17 cellular contexts compared by ENCODE assay signal in genomic region chr18:57627488-57627887, GRCh38. TPM values are rescaled to one million over a fixed set of nuclear protein-coding genes. Genes with fewer than 3 reads are reported as not detected.
DNase-seq lines count a peak whose midpoint lies in the region; ATAC-seq and TF ChIP-seq lines count a peak whose summit lies in the region.
"Had no signal": no experiment of that assay in that cellular context is flagged by ENCODE, and none has a peak within 500 bp of the region (broad histone marks: within the 10 kb centered on the region; RNA-seq: fewer than 3 reads in every experiment).

No MANE protein-coding gene starts in this region.

- intact Hi-C loops in IMR-90 (cut with micrococcal nuclease) (no loop called here), left lung (cut with DNase I) (no loop called here), upper lobe of right lung (cut with DNase I) (no loop called here)

- POLR2A ChIA-PET in IMR-90 (lab: Charles Lee; ENCODE audit: unreplicated experiment), result no interaction called here

- peak overlapping the region; percentile 43 for H2BK5ac ChIP-seq in IMR-90 (ENCODE audit: low read depth, low read length, poor library complexity, severe bottlenecking)

- peak overlapping the region; percentile 52; the same call in 1 of the 2 replicates for H4K5ac ChIP-seq in IMR-90 (ENCODE audit: low read depth, low read length)

- peaks cover 8 to 25% of the 10 kb centered on the region in 2 experiments; a peak in 3 of 4 replicates for H3K79me1 ChIP-seq in IMR-90 (ENCODE audit: low read depth in 1 of 2, low read length in 2 of 2)

- H3K4me2 ChIP-seq in IMR-90 (ENCODE audit: low read depth, low read length), result peak overlapping the region; percentile 48
- H3K4me2 ChIP-seq: hepatocyte had no signal

- CTCF ChIA-PET in IMR-90 (lab: Yijun Ruan, JAX), result no interaction called here

- H3K4me1 ChIP-seq in IMR-90 (ENCODE audit: control insufficient read depth, insufficient read depth, low read length) (peaks cover 3% of the 10 kb centered on the region), left lung (peaks cover 6 to 18% of the 10 kb centered on the region in 2 donors), upper lobe of right lung (peaks cover 13% of the 10 kb centered on the region)

- peak overlapping the region; percentile 66; the same call in 1 of the 2 replicates for H2AK5ac ChIP-seq in IMR-90 (ENCODE audit: low read depth, low read length)

- H3K9me3 ChIP-seq in IMR-90 (ENCODE audit: control insufficient read depth, insufficient read depth, low read length) (no peaks in the 10 kb centered on the region), left lung (no peaks in the 10 kb centered on the region), upper lobe of right lung (no peaks in the 10 kb centered on the region)
- H3K9me3 ChIP-seq: MG63 had no signal

- no peaks in the 10 kb centered on the region for H3K36me3 ChIP-seq in IMR-90 (ENCODE audit: control insufficient read depth, insufficient read depth, low read length)
- no peaks in the 10 kb centered on the region for H3K36me3 ChIP-seq in left lung
- no peaks in the 10 kb centered on the region for H3K36me3 ChIP-seq in upper lobe of right lung
- H3K36me3 ChIP-seq: MG63 had no signal

- peak; percentile 18; the same call in 1 of the 2 replicates for ATAC-seq in IMR-90 (ENCODE audit: low read depth)
- ATAC-seq in GM18909 (IDR thresholded peaks at IDR 0.05; ENCODE audit: poor library complexity, unreplicated experiment), result no peak
- no peak for ATAC-seq in left lung
- no peak for ATAC-seq in upper lobe of right lung
- ATAC-seq: esophagus mucosa had no signal

- H3K4me3 ChIP-seq in IMR-90 (ENCODE audit: insufficient read depth, low read depth, low read length), result no peak overlapping the region
- H3K4me3 ChIP-seq in left lung, result no peak overlapping the region
- H3K4me3 ChIP-seq in upper lobe of right lung, result no peak overlapping the region
- H3K4me3 ChIP-seq: coronary artery, hepatocyte, MG63, skin epidermis had no signal

- no peaks in the 10 kb centered on the region for H4K20me1 ChIP-seq in IMR-90 (ENCODE audit: insufficient read depth, low read length)

- no peaks in the 10 kb centered on the region for H3K27me3 ChIP-seq in IMR-90 (ENCODE audit: control insufficient read depth, insufficient read depth, low read length)
- H3K27me3 ChIP-seq in left lung, result no peaks in the 10 kb centered on the region
- H3K27me3 ChIP-seq in upper lobe of right lung, result no peaks in the 10 kb centered on the region
- H3K27me3 ChIP-seq: hepatocyte, MG63 had no signal

- H2BK15ac ChIP-seq in IMR-90 (ENCODE audit: low read depth, low read length), result peak overlapping the region; percentile 52; the same call in 2 of the 3 replicates

- no peak for TF ChIP-seq POLR2A in IMR-90 (IDR thresholded peaks at IDR 0.05; ENCODE audit: low read depth, low read length)

- TF ChIP-seq CTCF in IMR-90 (conservative IDR thresholded peaks at IDR 0.05; ENCODE audit: low read depth, low read length) (no peak), left lung (IDR thresholded peaks at IDR 0.05) (no peak), upper lobe of right lung (IDR thresholded peaks at IDR 0.05) (no peak)

- H3K9me1 ChIP-seq in IMR-90 (ENCODE audit: insufficient read depth, low read length), result peaks cover 10% of the 10 kb centered on the region; the same call in 1 of the 2 replicates

- H3K14ac ChIP-seq in IMR-90 (replicated peaks; ENCODE audit: low read depth, low read length), result peak overlapping the region; percentile 43

- H3K27ac ChIP-seq in IMR-90 (ENCODE audit: insufficient read depth, low read length), result no peak overlapping the region
- no peak overlapping the region for H3K27ac ChIP-seq in substantia nigra (ENCODE audit: low read depth, low read length, poor library complexity, severe bottlenecking)
- H3K27ac ChIP-seq in left lung, result no peak overlapping the region
- no peak overlapping the region for H3K27ac ChIP-seq in upper lobe of right lung
- H3K27ac ChIP-seq: coronary artery, hepatocyte, skin epidermis had no signal

- peak overlapping the region; percentile 65 for H2AFZ ChIP-seq in IMR-90 (replicated peaks; ENCODE audit: low read length, poor library complexity)
- H2AFZ ChIP-seq: hepatocyte had no signal

- H3K9ac ChIP-seq in IMR-90 (ENCODE audit: low read depth, low read length), result 0 out of 2 replicates have a peak overlapping the region, but pooled peaks have one; percentile 22

- H3K23ac ChIP-seq in IMR-90 (ENCODE audit: low read depth, low read length), result no peak overlapping the region; the same call in 1 of the 2 replicates

- peak overlapping the region in 1 of 2 experiments; percentile 55; a peak in 2 of 4 replicates for H4K8ac ChIP-seq in IMR-90 (ENCODE audit: low read depth in 2 of 2, low read length in 2 of 2)

- H2BK20ac ChIP-seq in IMR-90 (ENCODE audit: low read depth, low read length), result peak overlapping the region; percentile 45; the same call in 1 of the 2 replicates

- WGBS in IMR-90 (ENCODE audit: extremely low coverage in 2 of 2, insufficient read length in 1 of 2), 2 experiments, result no CpG with 5 or more reads among the region's 5 CpGs

- in situ Hi-C loops in IMR-90 (cut with MboI; ENCODE audit: low sequenced_read_pairs), result loop anchor here (25.0 kb wide), 2 partner anchors 485 to 860 kb away; no protein-coding TSS in a partner anchor

- H2BK120ac ChIP-seq in IMR-90 (ENCODE audit: low read depth, low read length), result peak overlapping the region; percentile 58; the same call in 1 of the 2 replicates

- no peak overlapping the region for H2AK9ac ChIP-seq in IMR-90 (replicated peaks; ENCODE audit: low read depth, low read length, poor library complexity)

- DNase-seq in AG08396 (ENCODE audit: low spot score) (peak; percentile 56), IMR-90 (peak; percentile 47), astrocyte of the hippocampus (ENCODE audit: low read depth, low spot score) (peak; percentile 63), lung microvascular endothelial cell (ENCODE audit: low read depth in 2 of 2) (peak; percentile 29 to 38), substantia nigra (lab: John Stamatoyannopoulos, UW) (no peak), left lung (no peak), upper lobe of right lung (no peak)
- DNase-seq: amniotic stem cell, MG63, NCI-H2029, NCI-H774, RPMI8226 had no signal

- H3K56ac ChIP-seq in IMR-90 (ENCODE audit: extremely low read depth, insufficient read depth, low read length), result no peak overlapping the region

- peak overlapping the region; percentile 48 for H4K91ac ChIP-seq in IMR-90 (ENCODE audit: insufficient read depth, low read depth, low read length)

- peak overlapping the region; percentile 47; the same call in 1 of the 2 replicates for H3K4ac ChIP-seq in IMR-90 (ENCODE audit: low read depth, low read length)

- TF ChIP-seq RAD21 in IMR-90 (IDR thresholded peaks at IDR 0.05; ENCODE audit: low read length), result no peak

- BruUV-seq in IMR-90 (replicated peaks; lab: Mats Ljungman, UMichigan), result no TSS peak

- dilution Hi-C loops in IMR-90 (cut with HindIII; ENCODE audit: low sequenced_read_pairs, unreplicated experiment), result no loop called here

- peak overlapping the region; percentile 31; the same call in 1 of the 2 replicates for H3K18ac ChIP-seq in IMR-90 (ENCODE audit: low read depth, low read length)

TF ChIP-seq in IMR-90, 13 proteins besides CTCF, POLR2A, EP300 and RAD21 (continues in another document):
- no peak for TF ChIP-seq MAFK (IDR thresholded peaks at IDR 0.05; ENCODE audit: low read depth, low read length)
- no peak for TF ChIP-seq MXI1 (IDR thresholded peaks at IDR 0.05; ENCODE audit: borderline replicate concordance, low read depth, low read length)
- no peak for TF ChIP-seq SMC3 (IDR thresholded peaks at IDR 0.05; ENCODE audit: low read depth, low read length)
- no peak for TF ChIP-seq BHLHE40 (IDR thresholded peaks at IDR 0.05; ENCODE audit: low read depth, low read length)
- TF ChIP-seq, protein P1, sequence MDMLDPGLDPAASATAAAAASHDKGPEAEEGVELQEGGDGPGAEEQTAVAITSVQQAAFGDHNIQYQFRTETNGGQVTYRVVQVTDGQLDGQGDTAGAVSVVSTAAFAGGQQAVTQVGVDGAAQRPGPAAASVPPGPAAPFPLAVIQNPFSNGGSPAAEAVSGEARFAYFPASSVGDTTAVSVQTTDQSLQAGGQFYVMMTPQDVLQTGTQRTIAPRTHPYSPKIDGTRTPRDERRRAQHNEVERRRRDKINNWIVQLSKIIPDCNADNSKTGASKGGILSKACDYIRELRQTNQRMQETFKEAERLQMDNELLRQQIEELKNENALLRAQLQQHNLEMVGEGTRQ (IDR thresholded peaks at IDR 0.05; ENCODE audit: low read depth, low read length), result no peak
- no peak for TF ChIP-seq NFE2L2 (IDR thresholded peaks at IDR 0.05; ENCODE audit: low read depth, low read length)
- no peak for TF ChIP-seq FOS (IDR thresholded peaks at IDR 0.05; ENCODE audit: low read depth, low read length)
- no peak for TF ChIP-seq CEBPB (IDR thresholded peaks at IDR 0.05; ENCODE audit: low read depth, low read length)
- no peak for TF ChIP-seq RCOR1 (IDR thresholded peaks at IDR 0.05; ENCODE audit: insufficient replicate concordance, low read length)
- no peak for TF ChIP-seq CHD1 (IDR thresholded peaks at IDR 0.05; ENCODE audit: low read depth, low read length)
- TF ChIP-seq RFX5 (IDR thresholded peaks at IDR 0.05; ENCODE audit: low read depth, low read length), result no peak
- no peak for TF ChIP-seq ELK1 (IDR thresholded peaks at IDR 0.05; ENCODE audit: borderline replicate concordance, low read depth, low read length)

RNA-seq across cellular contexts. Expression of gene NARS1, which starts 5.9 kb away (rescaled TPM):
- 142 and 227 TPM in 2 replicates for total RNA-seq in IMR-90 (2012; rRNA removed)
- polyA plus RNA-seq in IMR-90 (2012; rRNA removed), result 89.8 and 110 TPM in 2 replicates
- 19.6 and 58.0 TPM in 2 replicates for polyA plus RNA-seq in IMR-90 (2012; cell fraction: cytosol; rRNA removed)
- 17.3 and 172 TPM in 2 replicates for polyA plus RNA-seq in IMR-90 (2012; cell fraction: nucleus; rRNA removed; ENCODE audit: low replicate concordance)
- 76.5 and 99.6 TPM in 2 replicates for total RNA-seq in lung microvascular endothelial cell
- 100 to 1,000 TPM in 1 of 2 donors, 10 to 100 TPM in 1; 87.0 to 124 TPM for total RNA-seq in left lung
- total RNA-seq in upper lobe of right lung, result 92.5 TPM

RNA-seq across cellular contexts. Expression of gene FECH, which starts 41.0 kb away (rescaled TPM):
- total RNA-seq in IMR-90 (2012; rRNA removed), result 29.2 and 52.2 TPM in 2 replicates
- polyA plus RNA-seq in IMR-90 (2012; rRNA removed), result 32.3 and 35.3 TPM in 2 replicates
- 28.3 and 34.8 TPM in 2 replicates for polyA plus RNA-seq in IMR-90 (2012; cell fraction: cytosol; rRNA removed)
- 13.9 and 29.9 TPM in 2 replicates for polyA plus RNA-seq in IMR-90 (2012; cell fraction: nucleus; rRNA removed; ENCODE audit: low replicate concordance)
- total RNA-seq in lung microvascular endothelial cell, result 36.3 and 36.8 TPM in 2 replicates
- 10 to 100 TPM; 18.7 to 27.9 TPM for total RNA-seq in left lung
- total RNA-seq in upper lobe of right lung, result 20.0 TPM

Comparison
In these comparisons a context has a peak if more than half of its experiments do, and no peak if none do; other contexts are left out.
1. DNase-seq: peak in AG08396 (single experiment), IMR-90 (single experiment), astrocyte of the hippocampus (single experiment) and lung microvascular endothelial cell (2 of 2); none in substantia nigra (0 of 49), left lung (0 of 2) and upper lobe of right lung (single experiment).